Comparison of ENCODE assay signal across 9 cellular contexts in genomic region chr5:149486726-149487635, GRCh38.
DNase-seq lines count a peak whose midpoint lies in the region; ATAC-seq and TF ChIP-seq lines count a peak whose summit lies in the region.
"Had no signal": no experiment of that assay in that cellular context is flagged by ENCODE, and none has a peak within 500 bp of the region (broad histone marks: within the 10 kb centered on the region; RNA-seq: fewer than 3 reads in every experiment).

No MANE protein-coding gene starts in this region.

- H3K9me3 ChIP-seq in lung (ENCODE audit: control insufficient read depth in 2 of 2, insufficient read depth in 1 of 2, low read length in 1 of 2) (no peaks in the 10 kb centered on the region), upper lobe of left lung (no peaks in the 10 kb centered on the region)
- H3K9me3 ChIP-seq: ovary had no signal

- peak; percentile 36 for DNase-seq in DMS53 (lab: John Stamatoyannopoulos, UW)
- DNase-seq in DMS53 treated with DMSO at 0.1 percent for 48 hours (lab: John Stamatoyannopoulos, UW; ENCODE audit: unreplicated experiment) = no peak
- DNase-seq in caudate nucleus (lab: John Stamatoyannopoulos, UW) = no peak
- DNase-seq in lung (ENCODE audit: low spot score) = no peak
- no peak for DNase-seq in upper lobe of left lung
- no peak for DNase-seq in NCI-H526 (lab: John Stamatoyannopoulos, UW)
- no peak for DNase-seq in NCI-H345 treated with DMSO at 0.1 percent for 48 hours (lab: John Stamatoyannopoulos, UW; ENCODE audit: unreplicated experiment)
- DNase-seq in DMS79 (lab: John Stamatoyannopoulos, UW) = no peak

- TF ChIP-seq POLR2A in upper lobe of left lung (IDR thresholded peaks at IDR 0.05) = no peak

- WGBS in lung, 2 donors = 72 to 77% methylated on average over 5 of the region's 5 CpGs
- 67 to 74% methylated on average over 5 of the region's 5 CpGs for WGBS in upper lobe of left lung, 2 donors

- H3K4me1 ChIP-seq in lung (ENCODE audit: control insufficient read depth in 2 of 2, insufficient read depth in 2 of 2, low read length in 2 of 2) (peaks cover 7 to 30% of the 10 kb centered on the region in 2 donors), upper lobe of left lung (peaks cover 27 to 41% (median 37%) of the 10 kb centered on the region in 4 donors)

- no peak for ATAC-seq in lung (ENCODE audit: insufficient read depth, low FRiP score)
- no peak for ATAC-seq in upper lobe of left lung (ENCODE audit: low FRiP score in 2 of 2)

- TF ChIP-seq EP300 in upper lobe of left lung (IDR thresholded peaks at IDR 0.05) = no peak

- H3K36me3 ChIP-seq in lung (ENCODE audit: control insufficient read depth in 2 of 2, insufficient read depth in 2 of 2, low read length in 2 of 2) (no peaks in the 10 kb centered on the region), upper lobe of left lung (no peaks in the 10 kb centered on the region)
- H3K36me3 ChIP-seq: ovary had no signal

- H3K4me3 ChIP-seq in lung = no peak overlapping the region
- no peak overlapping the region for H3K4me3 ChIP-seq in upper lobe of left lung
- H3K4me3 ChIP-seq: ovary had no signal

- no peak for TF ChIP-seq CTCF in lung (IDR thresholded peaks at IDR 0.05; ENCODE audit: control extremely low read depth, extremely low read depth)
- no peak for TF ChIP-seq CTCF in upper lobe of left lung (IDR thresholded peaks at IDR 0.05)

- H3K27me3 ChIP-seq in lung (ENCODE audit: control insufficient read depth, insufficient read depth) = no peaks in the 10 kb centered on the region
- H3K27me3 ChIP-seq in upper lobe of left lung = no peaks in the 10 kb centered on the region
- H3K27me3 ChIP-seq: ovary had no signal

- peak overlapping the region; percentile 23 for H3K27ac ChIP-seq in caudate nucleus (ENCODE audit: low read depth, low read length)
- H3K27ac ChIP-seq in lung (ENCODE audit: low read depth in 1 of 2, low read length in 1 of 2) = peak overlapping the region; percentile 81 to 96
- H3K27ac ChIP-seq in upper lobe of left lung = peak overlapping the region; percentile 67 to 89 (median 78)

Comparison
In these comparisons a context has a peak if more than half of its experiments do, and no peak if none do; other contexts are left out.
1. H3K27ac ChIP-seq: peak in every context shown above with its lines; median percentile 88 in lung; 78 in upper lobe of left lung; 23 in caudate nucleus.